Comparison of ENCODE assay signal across 20 cellular contexts in genomic region chr2:12704378-12704777, GRCh38. TPM values are rescaled to one million over a fixed set of nuclear protein-coding genes. Genes with fewer than 3 reads are reported as not detected.
A peak's percentile ranks its signal among the peaks of the same experiment; 100 is the strongest.
DNase-seq lines count a peak whose midpoint lies in the region; ATAC-seq and TF ChIP-seq lines count a peak whose summit lies in the region.
"Had no signal": no experiment of that assay in that cellular context is flagged by ENCODE, and none has a peak within 500 bp of the region (broad histone marks: within the 10 kb centered on the region; RNA-seq: fewer than 3 reads in every experiment).

No MANE protein-coding gene starts in this region.

- H2AFZ ChIP-seq in MM.1S (ENCODE audit: low read length), result no peak overlapping the region
- H2AFZ ChIP-seq: GM23338 had no signal

- H3K27me3 Mint-ChIP-seq in HFFc6 (ENCODE audit: insufficient read depth), result peaks cover 2% of the 10 kb centered on the region; the same call in 1 of the 2 replicates
- H3K27me3 Mint-ChIP-seq: brain had no signal

- H3K4me1 ChIP-seq in body of pancreas, result peaks cover 22% of the 10 kb centered on the region
- peaks cover 36% of the 10 kb centered on the region for H3K4me1 ChIP-seq in vagina
- no peaks in the 10 kb centered on the region for H3K4me1 ChIP-seq in MM.1S (ENCODE audit: low read length)
- no peaks in the 10 kb centered on the region for H3K4me1 ChIP-seq in ovary (ENCODE audit: insufficient read depth)
- H3K4me1 ChIP-seq: testis had no signal

- H3F3A ChIP-seq in MM.1S (ENCODE audit: insufficient read depth, low read length), result no peaks in the 10 kb centered on the region

- no peak overlapping the region for H3K9ac ChIP-seq in MM.1S (ENCODE audit: low read length)

- H3K27ac ChIP-seq in body of pancreas (peak overlapping the region in 2 of 4 donors; percentile 35 to 58), vagina (peak overlapping the region; percentile 31), MM.1S (ENCODE audit: low read length) (no peak overlapping the region), ovary (no peak overlapping the region)

- no peak overlapping the region for H3K4me3 Mint-ChIP-seq in HFFc6
- H3K4me3 Mint-ChIP-seq: activated CD8-positive, alpha-beta T cell treated with anti-CD3 and anti-CD28 coated beads, Interleukin-2, amount 10 ng/mL, durations not matched to agents 7 days and 5 days; brain; GM23338; stimulated activated naive B cell treated with anti-CD40 and anti-IgM and Interleukin-4, amounts not matched to agents 10 μg/mL and 1 μg/mL and 100 μg/mL, for 72 hours had no signal

- H3K36me3 ChIP-seq in body of pancreas (replicated peaks in 1 of 2; ENCODE audit: insufficient read depth in 1 of 2, low read depth in 2 of 2), result no peaks in the 10 kb centered on the region
- H3K36me3 ChIP-seq in vagina, result no peaks in the 10 kb centered on the region
- H3K36me3 ChIP-seq in MM.1S (replicated peaks; ENCODE audit: insufficient read depth, low read length), result no peaks in the 10 kb centered on the region
- no peaks in the 10 kb centered on the region for H3K36me3 ChIP-seq in ovary

- no peak for DNase-seq in HFFc6
- no peak for DNase-seq in body of pancreas
- DNase-seq in fibroblast of the aortic adventitia (ENCODE audit: low read depth), result peak; percentile 77
- DNase-seq in vagina (ENCODE audit: extremely low spot score in 2 of 2), result no peak
- DNase-seq in occipital lobe (lab: John Stamatoyannopoulos, UW), result no peak
- no peak for DNase-seq in MM.1S
- DNase-seq in ovary, result no peak
- DNase-seq: activated CD8-positive, alpha-beta T cell treated with anti-CD3 and anti-CD28 coated beads, Interleukin-2, amount 10 ng/mL, durations not matched to agents 7 days and 5 days; activated effector memory CD4-positive, alpha-beta T cell treated with anti-CD3 and anti-CD28 coated beads, Interleukin-2, amount 50 U/mL, for 16 hours; DMS79; effector memory CD4-positive, alpha-beta T cell; erythroblast; KBM-7; NCI-H1436 treated with DMSO at 0.1 percent for 48 hours; stimulated activated CD4-positive, alpha-beta T cell treated with anti-CD3 and anti-CD28 coated beads, Interleukin-4, amount 100 ng/mL, for 1 hour; stimulated activated naive B cell treated with anti-CD40 and anti-IgM and Interleukin-4, amounts not matched to agents 10 μg/mL and 1 μg/mL and 100 μg/mL, for 72 hours; testis had no signal

- no peaks in the 10 kb centered on the region for H3K27me3 ChIP-seq in body of pancreas
- no peaks in the 10 kb centered on the region for H3K27me3 ChIP-seq in vagina
- no peaks in the 10 kb centered on the region for H3K27me3 ChIP-seq in MM.1S (replicated peaks; ENCODE audit: insufficient read depth, low read length)
- H3K27me3 ChIP-seq in ovary, result no peaks in the 10 kb centered on the region
- H3K27me3 ChIP-seq: testis had no signal

- H3K36me3 Mint-ChIP-seq in HFFc6 (ENCODE audit: low read depth), result no peaks in the 10 kb centered on the region
- H3K36me3 Mint-ChIP-seq: brain; stimulated activated naive B cell treated with anti-CD40 and anti-IgM and Interleukin-4, amounts not matched to agents 10 μg/mL and 1 μg/mL and 100 μg/mL, for 72 hours had no signal

- no peaks in the 10 kb centered on the region for H3K9me3 Mint-ChIP-seq in HFFc6

- H3K9me2 ChIP-seq in MM.1S (replicated peaks; ENCODE audit: insufficient read depth, low read length), result no peaks in the 10 kb centered on the region

- no peak for TF ChIP-seq EP300 in ovary (IDR thresholded peaks at IDR 0.05)

- no peak overlapping the region for H3K4me2 ChIP-seq in MM.1S (ENCODE audit: low read depth, low read length)
- H3K4me2 ChIP-seq: GM23338 had no signal

- no peaks in the 10 kb centered on the region for H4K20me1 ChIP-seq in MM.1S (ENCODE audit: insufficient read depth, low read length)

- TF ChIP-seq POLR2A in body of pancreas (IDR thresholded peaks at IDR 0.05) (no peak), vagina (IDR thresholded peaks at IDR 0.05) (no peak), ovary (IDR thresholded peaks at IDR 0.05) (no peak)

- TF ChIP-seq CTCF in HFFc6 (IDR thresholded peaks at IDR 0.05), result no peak
- no peak for TF ChIP-seq CTCF in body of pancreas (IDR thresholded peaks at IDR 0.05)
- TF ChIP-seq CTCF in fibroblast of the aortic adventitia (IDR thresholded peaks at IDR 0.05; ENCODE audit: insufficient read depth, low read length), result no peak
- TF ChIP-seq CTCF in vagina (IDR thresholded peaks at IDR 0.05), result no peak
- TF ChIP-seq CTCF in MM.1S (IDR thresholded peaks at IDR 0.05; ENCODE audit: low read length), result no peak
- TF ChIP-seq CTCF in ovary (IDR thresholded peaks at IDR 0.05), result no peak

- peaks cover 34% of the 10 kb centered on the region for H3K4me1 Mint-ChIP-seq in HFFc6 (ENCODE audit: low read depth)

- 0 out of 2 replicates have a peak overlapping the region, but pooled peaks have one; percentile 93 for H3K27ac Mint-ChIP-seq in HFFc6
- H3K27ac Mint-ChIP-seq: activated CD8-positive, alpha-beta T cell treated with anti-CD3 and anti-CD28 coated beads, Interleukin-2, amount 10 ng/mL, durations not matched to agents 7 days and 5 days; GM23338; stimulated activated naive B cell treated with anti-CD40 and anti-IgM and Interleukin-4, amounts not matched to agents 10 μg/mL and 1 μg/mL and 100 μg/mL, for 72 hours had no signal

- ATAC-seq in body of pancreas, result peak; percentile 42
- ATAC-seq: activated CD8-positive, alpha-beta T cell treated with anti-CD3 and anti-CD28 coated beads, Interleukin-2, amount 10 ng/mL, durations not matched to agents 7 days and 5 days; GM12878; GM23338; stimulated activated naive B cell treated with anti-CD40 and anti-IgM and Interleukin-4, amounts not matched to agents 10 μg/mL and 1 μg/mL and 100 μg/mL, for 72 hours had no signal

- H3K9me3 ChIP-seq in body of pancreas, result no peaks in the 10 kb centered on the region
- no peaks in the 10 kb centered on the region for H3K9me3 ChIP-seq in vagina
- H3K9me3 ChIP-seq in MM.1S (replicated peaks; ENCODE audit: insufficient read depth, low read length), result no peaks in the 10 kb centered on the region
- no peaks in the 10 kb centered on the region for H3K9me3 ChIP-seq in ovary
- H3K9me3 ChIP-seq: testis had no signal

- no peak overlapping the region for H3K4me3 ChIP-seq in body of pancreas
- no peak overlapping the region for H3K4me3 ChIP-seq in fibroblast of the aortic adventitia (ENCODE audit: low read depth, low read length)
- H3K4me3 ChIP-seq in vagina, result no peak overlapping the region
- no peak overlapping the region for H3K4me3 ChIP-seq in MM.1S (ENCODE audit: low read length)
- H3K4me3 ChIP-seq in ovary, result no peak overlapping the region
- H3K4me3 ChIP-seq: GM12878, GM23338, testis had no signal

- no peaks in the 10 kb centered on the region for H3K79me2 ChIP-seq in MM.1S (ENCODE audit: low read length)

- intact Hi-C loops in body of pancreas (cut with DNase I), result no loop called here
- intact Hi-C loops in vagina (cut with DNase I), result no loop called here
- intact Hi-C loops in ovary (cut with DNase I), result no loop called here

RNA-seq across cellular contexts. Expression of gene TRIB2, which starts 12.4 kb away (rescaled TPM):
- 10 to 100 TPM; 13.6 to 22.9 (median 16.8) TPM for total RNA-seq in HFFc6 (2021; fragmentation: NEBNext Ultra II Directional; extraction: Animal tissue kit (Norgen Biotek cat#: 25700))
- 10 to 100 TPM; 49.3 to 99.2 TPM for total RNA-seq in body of pancreas
- total RNA-seq in fibroblast of the aortic adventitia (ENCODE audit: low replicate concordance), result 39.9 and 112 TPM in 2 replicates
- 64.8 TPM for total RNA-seq in vagina
- total RNA-seq in occipital lobe, result 122 TPM
- total RNA-seq in ovary, result 100 to 1,000 TPM in 4 of 7 donors, 10 to 100 TPM in 3; 68.1 to 209 (median 103) TPM
- polyA plus RNA-seq in ovary, result 10 to 100 TPM; 60.4 to 94.7 TPM
